Comparison of ENCODE assay signal across 9 cellular contexts in the genomic region with DNA sequence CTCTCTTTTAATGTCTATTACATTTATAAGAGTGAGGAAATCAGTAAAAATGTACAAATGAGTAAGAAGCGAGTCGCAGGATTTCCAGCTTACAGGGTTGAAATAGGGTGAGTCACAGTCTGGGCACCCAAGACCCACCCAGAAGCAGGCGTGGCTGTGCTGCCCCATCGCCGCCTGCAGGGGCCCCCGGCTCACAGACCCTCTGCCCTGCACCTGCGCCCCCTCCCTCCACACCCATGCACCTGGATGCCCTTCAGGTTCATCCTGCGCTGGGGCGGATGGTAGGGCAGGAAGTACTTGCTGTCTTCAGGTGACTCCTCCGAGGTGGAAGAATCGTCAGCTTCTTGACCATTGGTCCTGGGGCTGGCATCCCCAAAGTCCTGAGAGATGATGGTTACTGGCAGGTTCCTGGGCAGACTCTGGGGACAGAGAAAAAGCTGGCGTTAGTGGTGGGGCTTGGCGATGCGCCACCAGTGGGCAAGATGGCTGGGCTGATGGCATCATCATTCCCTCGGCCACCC.
DNase-seq lines count a peak whose midpoint lies in the region; ATAC-seq, FAIRE-seq and TF ChIP-seq lines count a peak whose summit lies in the region.
"Had no signal": no experiment of that assay in that cellular context is flagged by ENCODE, and none has a peak within 500 bp of the region (broad histone marks: within the 10 kb centered on the region; RNA-seq: fewer than 3 reads in every experiment).

No MANE protein-coding gene starts in this region.

- H3K4me3 ChIP-seq in BJ (ENCODE audit: low read depth, low read length) = no peak overlapping the region
- no peak overlapping the region for H3K4me3 ChIP-seq in bronchial epithelial cell (ENCODE audit: low read depth, low read length)
- H3K4me3 ChIP-seq in WERI-Rb-1 (ENCODE audit: low read depth, low read length) = no peak overlapping the region

- H3K27ac ChIP-seq in WERI-Rb-1 = no peak overlapping the region

- DNase-seq in BJ (ENCODE audit: low read depth) = peak; percentile 4
- DNase-seq in LHCN-M2 (ENCODE audit: low read depth) = peak; percentile 68
- DNase-seq in bronchial epithelial cell (ENCODE audit: low read depth) = peak; percentile 93
- peak; percentile 55 for DNase-seq in non-pigmented ciliary epithelial cell (ENCODE audit: low read depth)
- DNase-seq in WERI-Rb-1 = no peak
- DNase-seq in NCI-H524 (lab: John Stamatoyannopoulos, UW) = no peak
- DNase-seq: NCI-H2171 had no signal

- H3K9me3 ChIP-seq in WERI-Rb-1 (ENCODE audit: severe bottlenecking) = no peaks in the 10 kb centered on the region

- H3K27me3 ChIP-seq in BJ (ENCODE audit: control insufficient read depth, insufficient read depth, low read length) (no peaks in the 10 kb centered on the region), bronchial epithelial cell (ENCODE audit: control insufficient read depth, insufficient read depth, low read length) (no peaks in the 10 kb centered on the region), WERI-Rb-1 (ENCODE audit: insufficient read depth, low read depth, severe bottlenecking) (no peaks in the 10 kb centered on the region)

- no peak for FAIRE-seq in bronchial epithelial cell (lab: Jason Lieb, UNC)

- CTCF ChIA-PET in BJ (lab: Yijun Ruan, JAX) = no interaction called here

- POLR2A ChIA-PET in BJ (lab: Charles Lee) = no interaction called here

- ATAC-seq in HG02759 (IDR thresholded peaks at IDR 0.05; ENCODE audit: unreplicated experiment) = no peak
- ATAC-seq in GM19395 (IDR thresholded peaks at IDR 0.05; ENCODE audit: unreplicated experiment) = no peak

- TF ChIP-seq CTCF in BJ (IDR thresholded peaks at IDR 0.05; ENCODE audit: insufficient read depth, low read depth, low read length) (no peak), bronchial epithelial cell (IDR thresholded peaks at IDR 0.05; ENCODE audit: insufficient read depth, low read length, severe bottlenecking) (peak; percentile 17), WERI-Rb-1 (IDR thresholded peaks at IDR 0.05; ENCODE audit: low read depth, low read length) (no peak)

- no peaks in the 10 kb centered on the region for H3K36me3 ChIP-seq in BJ (ENCODE audit: control insufficient read depth, insufficient read depth, low read length)
- H3K36me3 ChIP-seq in bronchial epithelial cell (ENCODE audit: control insufficient read depth, insufficient read depth, low read length) = no peaks in the 10 kb centered on the region
- H3K36me3 ChIP-seq in WERI-Rb-1 = no peaks in the 10 kb centered on the region

Comparison
In these comparisons a context has a peak if more than half of its experiments do, and no peak if none do; other contexts are left out.
1. DNase-seq: peak in BJ (single experiment), LHCN-M2 (single experiment), bronchial epithelial cell (single experiment) and non-pigmented ciliary epithelial cell (single experiment); none in WERI-Rb-1 (single experiment) and NCI-H524 (0 of 2).